Comparison of ENCODE assay signal across 20 cellular contexts in the genomic region with DNA sequence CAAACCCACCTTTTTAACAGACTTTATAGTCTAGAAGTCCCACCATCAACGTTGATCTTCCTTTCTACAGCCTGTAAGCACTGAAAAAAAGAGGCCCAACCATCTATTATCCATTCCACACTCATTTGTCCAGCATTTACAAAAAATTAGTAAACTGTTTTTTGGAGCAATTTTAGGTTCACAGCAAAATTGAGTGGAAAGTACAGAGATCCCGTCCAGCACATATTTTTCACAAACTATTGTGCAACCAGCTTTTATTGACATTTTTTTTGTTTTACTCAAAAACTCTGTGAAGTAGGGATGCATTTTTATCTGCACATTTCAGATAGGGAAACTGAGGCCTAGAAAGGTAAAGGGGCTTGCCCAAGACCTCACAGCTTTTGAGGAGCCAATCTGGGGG.
DNase-seq lines count a peak whose midpoint lies in the region; ATAC-seq and TF ChIP-seq lines count a peak whose summit lies in the region.
"Had no signal": no experiment of that assay in that cellular context is flagged by ENCODE, and none has a peak within 500 bp of the region (broad histone marks: within the 10 kb centered on the region; RNA-seq: fewer than 3 reads in every experiment).

No MANE protein-coding gene starts in this region.

- H3K36me3 ChIP-seq in Peyer's patch: no peaks in the 10 kb centered on the region
- no peaks in the 10 kb centered on the region for H3K36me3 ChIP-seq in tibial nerve
- H3K36me3 ChIP-seq: brain microvascular endothelial cell had no signal

- whole genome bisulfite sequencing in tibial nerve, 2 donors: 52 to 54% methylated on average over 2 of the region's 2 CpGs

- no peaks in the 10 kb centered on the region for H3K36me3 Mint-ChIP-seq in osteocyte (ENCODE audit: unreplicated experiment)
- H3K36me3 Mint-ChIP-seq: activated naive CD4-positive, alpha-beta T cell treated with anti-CD3 and anti-CD28 coated beads, Interleukin-2, amount 50 U/mL, for 24 hours had no signal

- TF ChIP-seq POLR2A in Peyer's patch (IDR thresholded peaks at IDR 0.05) (no peak), tibial nerve (IDR thresholded peaks at IDR 0.05) (no peak)

- H3K27me3 ChIP-seq in Peyer's patch (no peaks in the 10 kb centered on the region), tibial nerve (no peaks in the 10 kb centered on the region), dorsolateral prefrontal cortex (peaks cover 0 to 2% (median 0%) of the 10 kb centered on the region in 45 donors)
- H3K27me3 ChIP-seq: brain microvascular endothelial cell had no signal

- H3K27ac Mint-ChIP-seq in osteocyte (ENCODE audit: unreplicated experiment): peak overlapping the region; percentile 91
- H3K27ac Mint-ChIP-seq: activated CD8-positive, alpha-beta T cell treated with anti-CD3 and anti-CD28 coated beads, Interleukin-2, amount 10 ng/mL, durations not matched to agents 7 days and 5 days; activated naive CD4-positive, alpha-beta T cell treated with anti-CD3 and anti-CD28 coated beads, Interleukin-2, amount 50 U/mL, for 24 hours had no signal

- TF ChIP-seq CTCF in Peyer's patch (IDR thresholded peaks at IDR 0.05) (no peak), fibroblast of villous mesenchyme (IDR thresholded peaks at IDR 0.05; ENCODE audit: insufficient read depth, low read depth, low read length) (no peak), osteocyte (IDR thresholded peaks at IDR 0.05) (no peak), tibial nerve (IDR thresholded peaks at IDR 0.05) (no peak), dorsolateral prefrontal cortex (IDR thresholded peaks at IDR 0.05 in 54 of 56, conservative IDR thresholded peaks at IDR 0.05 in 2 of 56; ENCODE audit: low read depth in 1 of 56, partially characterized antibody in 56 of 56) (no peak)

- H3K4me3 ChIP-seq in Peyer's patch: no peak overlapping the region
- H3K4me3 ChIP-seq in fibroblast of villous mesenchyme (ENCODE audit: low read depth, low read length): no peak overlapping the region
- no peak overlapping the region for H3K4me3 ChIP-seq in tibial nerve
- H3K4me3 ChIP-seq in dorsolateral prefrontal cortex: no peak overlapping the region

- ATAC-seq in GM18868 (IDR thresholded peaks at IDR 0.05; ENCODE audit: unreplicated experiment): no peak
- ATAC-seq: activated CD8-positive, alpha-beta T cell treated with anti-CD3 and anti-CD28 coated beads, Interleukin-2, amount 10 ng/mL, durations not matched to agents 7 days and 5 days had no signal

- DNase-seq in Peyer's patch (no peak), fibroblast of villous mesenchyme (ENCODE audit: low read depth) (peak; percentile 49), osteocyte (ENCODE audit: extremely low spot score, unreplicated experiment) (no peak), tibial nerve (ENCODE audit: low spot score in 2 of 2) (no peak), dorsolateral prefrontal cortex (no peak)
- DNase-seq in stimulated activated CD8-positive, alpha-beta memory T cell treated with anti-CD3 and anti-CD28 coated beads, Interleukin-4, amount 100 ng/mL, for 48 hours: no peak
- DNase-seq: activated CD4-positive, CD25-positive, alpha-beta regulatory T cell; activated CD8-positive, alpha-beta T cell treated with anti-CD3 and anti-CD28 coated beads, Interleukin-2, amount 10 ng/mL, durations not matched to agents 7 days and 5 days; activated T-cell treated with anti-CD3 and anti-CD28 coated beads, Interleukin-2, amount 50 U/mL, for 48 hours; brain microvascular endothelial cell; HCEC 1CT; KG1; NCI-H1092; NCI-H2081 treated with DMSO at 0.1 percent for 48 hours; NCI-H510A treated with DMSO at 0.1 percent for 48 hours; stimulated activated naive CD4-positive, alpha-beta T cell treated with Interleukin-2 at 50 U/mL for 16 hours; T-helper 2 cell had no signal

- peak; percentile 31 to 55 for TF ChIP-seq EP300 in tibial nerve (IDR thresholded peaks at IDR 0.05)

- H3K9me3 ChIP-seq in Peyer's patch: no peaks in the 10 kb centered on the region
- H3K9me3 ChIP-seq in tibial nerve: no peaks in the 10 kb centered on the region

- H3K27ac ChIP-seq in Peyer's patch: peak overlapping the region in 3 of 4 donors; percentile 25 to 56 (median 53)
- H3K27ac ChIP-seq in tibial nerve: peak overlapping the region; percentile 44 to 88 (median 66)
- H3K27ac ChIP-seq in dorsolateral prefrontal cortex: peak overlapping the region in 1 of 59 donors; percentile 36
- H3K27ac ChIP-seq: brain microvascular endothelial cell had no signal

- H3K4me1 Mint-ChIP-seq in osteocyte (ENCODE audit: unreplicated experiment): peaks cover 16% of the 10 kb centered on the region
- H3K4me1 Mint-ChIP-seq: activated naive CD4-positive, alpha-beta T cell treated with anti-CD3 and anti-CD28 coated beads, Interleukin-2, amount 50 U/mL, for 24 hours had no signal

- H3K4me1 ChIP-seq in Peyer's patch (no peaks in the 10 kb centered on the region), tibial nerve (peaks cover 0 to 41% (median 7%) of the 10 kb centered on the region in 4 donors)

- H3K9me3 Mint-ChIP-seq in osteocyte (ENCODE audit: unreplicated experiment): no peaks in the 10 kb centered on the region
- H3K9me3 Mint-ChIP-seq: activated naive CD4-positive, alpha-beta T cell treated with anti-CD3 and anti-CD28 coated beads, Interleukin-2, amount 50 U/mL, for 24 hours had no signal

- H3K4me3 Mint-ChIP-seq in osteocyte (ENCODE audit: unreplicated experiment): no peak overlapping the region
- H3K4me3 Mint-ChIP-seq: activated CD8-positive, alpha-beta T cell treated with anti-CD3 and anti-CD28 coated beads, Interleukin-2, amount 10 ng/mL, durations not matched to agents 7 days and 5 days; activated naive CD4-positive, alpha-beta T cell treated with anti-CD3 and anti-CD28 coated beads, Interleukin-2, amount 50 U/mL, for 24 hours; neural crest cell had no signal

- peaks cover 2% of the 10 kb centered on the region for H3K27me3 Mint-ChIP-seq in osteocyte (ENCODE audit: unreplicated experiment)
- H3K27me3 Mint-ChIP-seq: activated naive CD4-positive, alpha-beta T cell treated with anti-CD3 and anti-CD28 coated beads, Interleukin-2, amount 50 U/mL, for 24 hours had no signal

- intact Hi-C loops in dorsolateral prefrontal cortex (cut with DNase I): loop anchor here in 1 of 2 donors (10.0 kb wide), 1 partner anchor 97 kb away; a partner anchor contains a TSS
